ENCODE assay signal across 8 cellular contexts in genomic region chr3:69386535-69387385, GRCh38. TPM values are rescaled to one million over a fixed set of nuclear protein-coding genes. Genes with fewer than 3 reads are reported as not detected.
A peak's percentile ranks its signal among the peaks of the same experiment; 100 is the strongest.
DNase-seq lines count a peak whose midpoint lies in the region; ATAC-seq and TF ChIP-seq lines count a peak whose summit lies in the region.

No MANE protein-coding gene starts in this region.

- POLR2A ChIA-PET in activated CD4-positive, alpha-beta memory T cell treated with anti-CD3 and anti-CD28 coated beads for 36 hours (lab: Charles Lee): no interaction called here
- POLR2A ChIA-PET in activated CD4-positive, alpha-beta memory T cell treated with anti-CD3 and anti-CD28 coated beads, Interleukin-2, amount 10 ng/mL, durations not matched to agents 7 days and 5 days (lab: Charles Lee): interaction anchor here (1.4 kb wide), 1 partner anchor 24 kb away, joined by 3 read pairs; no protein-coding TSS in a partner anchor

- no peak overlapping the region for H3K27ac Mint-ChIP-seq in activated CD4-positive, alpha-beta memory T cell treated with anti-CD3 and anti-CD28 coated beads for 36 hours
- no peak overlapping the region for H3K27ac Mint-ChIP-seq in activated CD4-positive, alpha-beta memory T cell treated with anti-CD3 and anti-CD28 coated beads, Interleukin-2, amount 10 ng/mL, durations not matched to agents 7 days and 5 days
- no peak overlapping the region for H3K27ac Mint-ChIP-seq in activated T-helper 2 cell treated with anti-CD3 and anti-CD28 coated beads, Interferon-gamma antibody, Interleukin-2, Interleukin-4, amounts not matched to agents 10 μg/mL and 5 μg/mL and 100 μg/mL, durations not matched to agents 14 hours and 24 hours and 36 hours

- no peak for TF ChIP-seq CTCF in kidney epithelial cell (IDR thresholded peaks at IDR 0.05; ENCODE audit: insufficient read depth, low read length, poor library complexity, severe bottlenecking)

- peaks cover 12% of the 10 kb centered on the region for H3K27me3 ChIP-seq in kidney epithelial cell (ENCODE audit: control insufficient read depth, insufficient read depth, low read length)

- peaks cover 56% of the 10 kb centered on the region for H3K27me3 Mint-ChIP-seq in activated CD4-positive, alpha-beta memory T cell treated with anti-CD3 and anti-CD28 coated beads for 36 hours
- peaks cover 68% of the 10 kb centered on the region for H3K27me3 Mint-ChIP-seq in activated CD4-positive, alpha-beta memory T cell treated with anti-CD3 and anti-CD28 coated beads, Interleukin-2, amount 10 ng/mL, durations not matched to agents 7 days and 5 days
- H3K27me3 Mint-ChIP-seq in activated T-helper 2 cell treated with anti-CD3 and anti-CD28 coated beads, Interferon-gamma antibody, Interleukin-2, Interleukin-4, amounts not matched to agents 10 μg/mL and 5 μg/mL and 100 μg/mL, durations not matched to agents 14 hours and 24 hours and 36 hours (ENCODE audit: low read depth): peaks cover 62% of the 10 kb centered on the region

- peak overlapping the region; percentile 49 for H3K4me3 Mint-ChIP-seq in activated CD4-positive, alpha-beta memory T cell treated with anti-CD3 and anti-CD28 coated beads for 36 hours
- H3K4me3 Mint-ChIP-seq in activated CD4-positive, alpha-beta memory T cell treated with anti-CD3 and anti-CD28 coated beads, Interleukin-2, amount 10 ng/mL, durations not matched to agents 7 days and 5 days: no peak overlapping the region
- peak overlapping the region; percentile 69 for H3K4me3 Mint-ChIP-seq in activated T-helper 2 cell treated with anti-CD3 and anti-CD28 coated beads, Interferon-gamma antibody, Interleukin-2, Interleukin-4, amounts not matched to agents 10 μg/mL and 5 μg/mL and 100 μg/mL, durations not matched to agents 14 hours and 24 hours and 36 hours (ENCODE audit: low read depth)

- ATAC-seq in HG02763 (IDR thresholded peaks at IDR 0.05; ENCODE audit: unreplicated experiment): no peak

- CTCF ChIA-PET in activated CD4-positive, alpha-beta memory T cell treated with anti-CD3 and anti-CD28 coated beads for 36 hours (lab: Charles Lee): interaction anchor here (0.6 to 2.2 kb wide), 11 partner anchors 11 to 267 kb away, joined by 3 to 21 read pairs (median 3); no protein-coding TSS in a partner anchor
- CTCF ChIA-PET in activated CD4-positive, alpha-beta memory T cell treated with anti-CD3 and anti-CD28 coated beads, Interleukin-2, amount 10 ng/mL, durations not matched to agents 7 days and 5 days (lab: Charles Lee): interaction anchor here (1.5 to 3.6 kb wide), 3 partner anchors 12 to 267 kb away, joined by 3 to 8 read pairs (median 4); no protein-coding TSS in a partner anchor

- no peaks in the 10 kb centered on the region for H3K9me3 Mint-ChIP-seq in activated CD4-positive, alpha-beta memory T cell treated with anti-CD3 and anti-CD28 coated beads for 36 hours
- no peaks in the 10 kb centered on the region for H3K9me3 Mint-ChIP-seq in activated CD4-positive, alpha-beta memory T cell treated with anti-CD3 and anti-CD28 coated beads, Interleukin-2, amount 10 ng/mL, durations not matched to agents 7 days and 5 days
- H3K9me3 Mint-ChIP-seq in activated T-helper 2 cell treated with anti-CD3 and anti-CD28 coated beads, Interferon-gamma antibody, Interleukin-2, Interleukin-4, amounts not matched to agents 10 μg/mL and 5 μg/mL and 100 μg/mL, durations not matched to agents 14 hours and 24 hours and 36 hours: no peaks in the 10 kb centered on the region

- H3K4me3 ChIP-seq in kidney epithelial cell (ENCODE audit: low read depth, low read length): peak overlapping the region; percentile 47

- H3K27ac ChIP-seq in temporal lobe (ENCODE audit: low read depth, low read length): peak overlapping the region; percentile 95

- H3K36me3 Mint-ChIP-seq in activated CD4-positive, alpha-beta memory T cell treated with anti-CD3 and anti-CD28 coated beads for 36 hours: no peaks in the 10 kb centered on the region
- no peaks in the 10 kb centered on the region for H3K36me3 Mint-ChIP-seq in activated CD4-positive, alpha-beta memory T cell treated with anti-CD3 and anti-CD28 coated beads, Interleukin-2, amount 10 ng/mL, durations not matched to agents 7 days and 5 days (ENCODE audit: low read depth)
- no peaks in the 10 kb centered on the region for H3K36me3 Mint-ChIP-seq in activated T-helper 2 cell treated with anti-CD3 and anti-CD28 coated beads, Interferon-gamma antibody, Interleukin-2, Interleukin-4, amounts not matched to agents 10 μg/mL and 5 μg/mL and 100 μg/mL, durations not matched to agents 14 hours and 24 hours and 36 hours (ENCODE audit: low read depth)

- peaks cover 10% of the 10 kb centered on the region for H3K4me1 Mint-ChIP-seq in activated CD4-positive, alpha-beta memory T cell treated with anti-CD3 and anti-CD28 coated beads for 36 hours (ENCODE audit: low read depth)
- peaks cover 9% of the 10 kb centered on the region for H3K4me1 Mint-ChIP-seq in activated CD4-positive, alpha-beta memory T cell treated with anti-CD3 and anti-CD28 coated beads, Interleukin-2, amount 10 ng/mL, durations not matched to agents 7 days and 5 days
- peaks cover 7% of the 10 kb centered on the region for H3K4me1 Mint-ChIP-seq in activated T-helper 2 cell treated with anti-CD3 and anti-CD28 coated beads, Interferon-gamma antibody, Interleukin-2, Interleukin-4, amounts not matched to agents 10 μg/mL and 5 μg/mL and 100 μg/mL, durations not matched to agents 14 hours and 24 hours and 36 hours (ENCODE audit: low read depth)

- DNase-seq in activated CD4-positive, alpha-beta memory T cell treated with anti-CD3 and anti-CD28 coated beads for 36 hours: no peak
- no peak for DNase-seq in activated CD4-positive, alpha-beta memory T cell treated with anti-CD3 and anti-CD28 coated beads, Interleukin-2, amount 10 ng/mL, durations not matched to agents 7 days and 5 days
- no peak for DNase-seq in activated T-helper 2 cell treated with anti-CD3 and anti-CD28 coated beads, Interferon-gamma antibody, Interleukin-2, Interleukin-4, amounts not matched to agents 10 μg/mL and 5 μg/mL and 100 μg/mL, durations not matched to agents 14 hours and 24 hours and 36 hours (ENCODE audit: low spot score)
- DNase-seq in kidney epithelial cell (ENCODE audit: low read depth): no peak
- DNase-seq in posterior vena cava (ENCODE audit: low spot score): no peak
- DNase-seq in stimulated activated CD4-positive, alpha-beta T cell treated with anti-CD3 and anti-CD28 coated beads, Interleukin-2, amount 100 ng/mL, for 24 hours: no peak

- intact Hi-C loops in activated CD4-positive, alpha-beta memory T cell treated with anti-CD3 and anti-CD28 coated beads for 36 hours (cut with micrococcal nuclease): no loop called here
- intact Hi-C loops in activated T-helper 2 cell treated with anti-CD3 and anti-CD28 coated beads, Interferon-gamma antibody, Interleukin-2, Interleukin-4, amounts not matched to agents 10 μg/mL and 5 μg/mL and 100 μg/mL, durations not matched to agents 14 hours and 24 hours and 36 hours (cut with micrococcal nuclease): loop anchor here (1.0 kb wide), 1 partner anchor 60 kb away; no protein-coding TSS in a partner anchor
- intact Hi-C loops in posterior vena cava (cut with DNase I): no loop called here

- H3K36me3 ChIP-seq in kidney epithelial cell (ENCODE audit: control insufficient read depth, insufficient read depth, low read length): no peaks in the 10 kb centered on the region

RNA-seq across cellular contexts. Expression of gene FRMD4B, which starts 0.9 kb away (rescaled TPM):
- 10 to 100 TPM; 29.1 to 32.8 TPM for total RNA-seq in activated CD4-positive, alpha-beta memory T cell treated with anti-CD3 and anti-CD28 coated beads for 36 hours
- total RNA-seq in activated CD4-positive, alpha-beta memory T cell treated with anti-CD3 and anti-CD28 coated beads, Interleukin-2, amount 10 ng/mL, durations not matched to agents 7 days and 5 days: 10 to 100 TPM; 69.5 to 72.4 TPM
- 75.1 and 78.0 TPM in 2 replicates for total RNA-seq in activated T-helper 2 cell treated with anti-CD3 and anti-CD28 coated beads, Interferon-gamma antibody, Interleukin-2, Interleukin-4, amounts not matched to agents 10 μg/mL and 5 μg/mL and 100 μg/mL, durations not matched to agents 14 hours and 24 hours and 36 hours
- 13.6 and 16.4 TPM in 2 replicates for total RNA-seq in kidney epithelial cell
- total RNA-seq in temporal lobe: 49.9 TPM
- 10 to 100 TPM; 21.5 to 34.9 TPM for total RNA-seq in posterior vena cava
